In the genomic region with DNA sequence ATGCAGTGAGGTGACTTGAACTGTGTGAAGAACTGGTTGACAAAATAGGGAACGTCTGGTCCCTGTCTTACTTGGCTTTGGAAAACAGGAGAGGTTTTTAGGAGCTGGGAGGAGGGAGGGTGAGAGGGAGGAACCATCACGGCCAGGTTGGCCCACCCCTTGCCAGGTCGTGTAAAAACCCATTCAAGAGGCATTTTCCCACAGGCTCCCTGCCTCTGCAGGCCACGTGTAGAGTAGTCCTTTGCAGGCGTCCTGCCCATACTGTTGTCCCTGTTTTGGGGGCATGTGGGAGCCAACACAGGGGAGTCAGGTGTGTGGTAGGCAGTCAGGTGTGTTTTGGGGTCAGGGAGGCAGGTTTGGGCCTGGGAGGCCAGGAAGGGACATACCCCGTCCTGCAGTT, we compare ENCODE assay signal across 9 cellular contexts.
DNase-seq lines count a peak whose midpoint lies in the region; ATAC-seq and TF ChIP-seq lines count a peak whose summit lies in the region.
"Had no signal": no experiment of that assay in that cellular context is flagged by ENCODE, and none has a peak within 500 bp of the region (broad histone marks: within the 10 kb centered on the region; RNA-seq: fewer than 3 reads in every experiment).

No MANE protein-coding gene starts in this region.

- peaks cover 67% of the 10 kb centered on the region for H3K79me2 ChIP-seq in PC-9 (ENCODE audit: low read depth)

- H4K20me1 ChIP-seq in PC-9 (ENCODE audit: insufficient read depth): peaks cover 33% of the 10 kb centered on the region

- ATAC-seq in CD4-positive, CD25-positive, alpha-beta regulatory T cell (ENCODE audit: low read depth in 2 of 2): no peak
- ATAC-seq in HG02763 (IDR thresholded peaks at IDR 0.05; ENCODE audit: unreplicated experiment): no peak

- H3K36me3 Mint-ChIP-seq in CD4-positive, CD25-positive, alpha-beta regulatory T cell: no peaks in the 10 kb centered on the region

- H3K4me1 Mint-ChIP-seq in CD4-positive, CD25-positive, alpha-beta regulatory T cell: peaks cover 0 to 11% (median 2%) of the 10 kb centered on the region in 4 donors

- no peak overlapping the region for H2AFZ ChIP-seq in PC-9

- H3K36me3 ChIP-seq in CD4-positive, CD25-positive, alpha-beta regulatory T cell (ENCODE audit: control insufficient read depth, insufficient read depth, low read length): no peaks in the 10 kb centered on the region
- peaks cover 5% of the 10 kb centered on the region; the same call in 1 of the 2 replicates for H3K36me3 ChIP-seq in PC-9 (ENCODE audit: low read depth)
- H3K36me3 ChIP-seq in esophagus muscularis mucosa: peaks cover 0 to 5% (median 0%) of the 10 kb centered on the region in 4 donors
- H3K36me3 ChIP-seq in neutrophil: no peaks in the 10 kb centered on the region

- H3K27me3 Mint-ChIP-seq in CD4-positive, CD25-positive, alpha-beta regulatory T cell: peaks cover 30% of the 10 kb centered on the region

- TF ChIP-seq POLR2A in esophagus muscularis mucosa (IDR thresholded peaks at IDR 0.05; ENCODE audit: low read depth): no peak

- DNase-seq in CD4-positive, CD25-positive, alpha-beta regulatory T cell: no peak
- DNase-seq in PC-9: peak; percentile 34 to 47
- DNase-seq in esophagus muscularis mucosa (ENCODE audit: extremely low spot score): no peak
- no peak for DNase-seq in NCI-H82 treated with DMSO at 0.1 percent for 48 hours (lab: John Stamatoyannopoulos, UW; ENCODE audit: unreplicated experiment)
- no peak for DNase-seq in SKM-1 treated with dmso at 0.1 percent for 144 hours (lab: John Stamatoyannopoulos, UW; ENCODE audit: unreplicated experiment)
- no peak for DNase-seq in SHP77 treated with DMSO at 0.1 percent for 48 hours (lab: John Stamatoyannopoulos, UW)
- DNase-seq: activated naive CD4-positive, alpha-beta T cell had no signal

- no peak overlapping the region for H3K27ac Mint-ChIP-seq in CD4-positive, CD25-positive, alpha-beta regulatory T cell

- peaks cover 4% of the 10 kb centered on the region for H3K27me3 ChIP-seq in CD4-positive, CD25-positive, alpha-beta regulatory T cell (ENCODE audit: control insufficient read depth, insufficient read depth, low read length)
- no peaks in the 10 kb centered on the region for H3K27me3 ChIP-seq in PC-9 (ENCODE audit: insufficient read depth, low read depth)
- H3K27me3 ChIP-seq in esophagus muscularis mucosa: no peaks in the 10 kb centered on the region
- H3K27me3 ChIP-seq in neutrophil: no peaks in the 10 kb centered on the region

- H3K9me3 Mint-ChIP-seq in CD4-positive, CD25-positive, alpha-beta regulatory T cell: no peaks in the 10 kb centered on the region

- H3K9me3 ChIP-seq in CD4-positive, CD25-positive, alpha-beta regulatory T cell (ENCODE audit: control insufficient read depth in 2 of 2, low read length in 2 of 2): no peaks in the 10 kb centered on the region
- H3K9me3 ChIP-seq in PC-9 (ENCODE audit: insufficient read depth, low read depth) (no peaks in the 10 kb centered on the region), esophagus muscularis mucosa (no peaks in the 10 kb centered on the region), neutrophil (no peaks in the 10 kb centered on the region)

- intact Hi-C loops in PC-9 (cut with micrococcal nuclease; ENCODE audit: unreplicated experiment): loop anchor here (2.0 kb wide), 1 partner anchor 20 kb away; no protein-coding TSS in a partner anchor
- intact Hi-C loops in esophagus muscularis mucosa (cut with DNase I): loop anchor here (5.0 kb wide), 1 partner anchor 181 kb away; no protein-coding TSS in a partner anchor

- TSS peak; percentile 24 for BruUV-seq in PC-9 (replicated peaks; lab: Mats Ljungman, UMichigan)

- no peaks in the 10 kb centered on the region for H3K9me2 ChIP-seq in PC-9 (ENCODE audit: insufficient read depth)

- H3K4me3 ChIP-seq in CD4-positive, CD25-positive, alpha-beta regulatory T cell (ENCODE audit: low read depth, low read length): no peak overlapping the region
- H3K4me3 ChIP-seq in PC-9 (peak overlapping the region; percentile 70), esophagus muscularis mucosa (peak overlapping the region; percentile 65 to 86 (median 68)), neutrophil (ENCODE audit: low read depth in 1 of 2, low read length in 1 of 2) (peak overlapping the region; percentile 72 to 81)

- no peak for TF ChIP-seq EP300 in esophagus muscularis mucosa (IDR thresholded peaks at IDR 0.05)

- peak overlapping the region; percentile 72 to 83 (median 74) for H3K4me3 Mint-ChIP-seq in CD4-positive, CD25-positive, alpha-beta regulatory T cell

- peak overlapping the region; percentile 96 for H3K4me2 ChIP-seq in PC-9

- peaks cover 30% of the 10 kb centered on the region; the same call in 1 of the 2 replicates for H3F3A ChIP-seq in PC-9 (ENCODE audit: insufficient read depth, low read depth)

- WGBS in esophagus muscularis mucosa: 33% methylated on average over 6 of the region's 6 CpGs

- POLR2A ChIA-PET in PC-9 (lab: Charles Lee; ENCODE audit: unreplicated experiment): no interaction called here

- no peak overlapping the region for H3K27ac ChIP-seq in CD4-positive, CD25-positive, alpha-beta regulatory T cell (ENCODE audit: insufficient read depth, low read length, poor library complexity, severe bottlenecking)
- H3K27ac ChIP-seq in PC-9: peak overlapping the region; percentile 74
- peak overlapping the region; percentile 90 to 95 (median 92) for H3K27ac ChIP-seq in esophagus muscularis mucosa (replicated peaks in 1 of 4)
- H3K27ac ChIP-seq in neutrophil: peak overlapping the region; percentile 64

- CTCF ChIA-PET in PC-9 (lab: Charles Lee): interaction anchor here (1.1 kb wide), 1 partner anchor 20 kb away, joined by 6 read pairs; no protein-coding TSS in a partner anchor

- TF ChIP-seq CTCF in PC-9 (conservative IDR thresholded peaks at IDR 0.05) (no peak), esophagus muscularis mucosa (IDR thresholded peaks at IDR 0.05) (no peak), neutrophil (IDR thresholded peaks at IDR 0.05) (no peak)

- peaks cover 9% of the 10 kb centered on the region for H3K4me1 ChIP-seq in CD4-positive, CD25-positive, alpha-beta regulatory T cell (ENCODE audit: control insufficient read depth, insufficient read depth, low read length, poor library complexity, severe bottlenecking)
- peaks cover 54% of the 10 kb centered on the region for H3K4me1 ChIP-seq in PC-9 (replicated peaks; ENCODE audit: insufficient read depth)
- H3K4me1 ChIP-seq in esophagus muscularis mucosa: peaks cover 46 to 72% (median 71%) of the 10 kb centered on the region in 4 donors
- H3K4me1 ChIP-seq in neutrophil (ENCODE audit: control insufficient read depth in 1 of 2, insufficient read depth in 1 of 2, low read depth in 1 of 2, low read length in 1 of 2): peaks cover 58 to 65% of the 10 kb centered on the region in 2 experiments

Comparison
In these comparisons a context has a peak if more than half of its experiments do, and no peak if none do; other contexts are left out.
1. DNase-seq: peak in PC-9 (2 of 2); none in CD4-positive, CD25-positive, alpha-beta regulatory T cell (0 of 3), esophagus muscularis mucosa (single experiment), NCI-H82 treated with DMSO at 0.1 percent for 48 hours (single experiment), SKM-1 treated with dmso at 0.1 percent for 144 hours (single experiment) and SHP77 treated with DMSO at 0.1 percent for 48 hours (single experiment).